ENCODE assay signal across 14 cellular contexts in the genomic region with DNA sequence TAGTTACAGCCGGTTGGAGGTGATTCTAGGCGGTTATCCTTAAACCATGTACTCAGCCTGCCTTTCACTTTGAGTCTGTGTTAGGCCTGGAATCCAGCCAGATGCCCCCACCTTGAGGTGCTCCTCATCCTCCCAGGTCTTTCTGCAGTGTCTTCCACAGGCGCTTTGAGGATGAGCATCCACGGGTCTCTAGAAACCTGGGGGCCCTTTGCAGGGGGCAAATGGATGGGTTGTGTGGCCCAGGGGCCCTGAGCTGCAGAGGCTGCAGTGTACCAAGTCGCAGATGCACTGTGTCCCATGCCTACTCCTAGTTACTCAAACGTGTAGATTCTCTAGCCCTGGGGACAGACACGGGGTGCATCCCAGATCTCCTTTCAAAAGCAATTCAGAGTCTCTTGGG.
DNase-seq lines count a peak whose midpoint lies in the region; ATAC-seq and TF ChIP-seq lines count a peak whose summit lies in the region.
"Had no signal": no experiment of that assay in that cellular context is flagged by ENCODE, and none has a peak within 500 bp of the region (broad histone marks: within the 10 kb centered on the region; RNA-seq: fewer than 3 reads in every experiment).

No MANE protein-coding gene starts in this region.

- H3K27ac ChIP-seq in right atrium auricular region (no peak overlapping the region), spleen (no peak overlapping the region)
- H3K27ac ChIP-seq: BLaER1 had no signal

- TF ChIP-seq CTCF in right atrium auricular region (IDR thresholded peaks at IDR 0.05) (no peak), spleen (IDR thresholded peaks at IDR 0.05 in 8 of 11, conservative IDR thresholded peaks at IDR 0.05 in 3 of 11) (no peak)

- H3K9me3 ChIP-seq in right atrium auricular region (no peaks in the 10 kb centered on the region), spleen (peaks cover 0 to 5% (median 0%) of the 10 kb centered on the region in 8 donors)
- H3K9me3 ChIP-seq: BLaER1, HAP-1 had no signal

- intact Hi-C loops in Right ventricle myocardium superior (cut with DNase I) = no loop called here
- intact Hi-C loops in spleen (cut with DNase I; ENCODE audit: low total_unique reads) = no loop called here

- H3K27me3 ChIP-seq in right atrium auricular region (no peaks in the 10 kb centered on the region), spleen (replicated peaks in 1 of 7) (no peaks in the 10 kb centered on the region)
- H3K27me3 ChIP-seq: BLaER1 had no signal

- DNase-seq in right atrium auricular region (ENCODE audit: low spot score) (peak; percentile 28), Right ventricle myocardium superior (no peak), mesenteric fat pad (ENCODE audit: low spot score) (peak; percentile 49), spleen (peak; percentile 4), left lobe of liver (ENCODE audit: low spot score) (no peak), D341Med (ENCODE audit: low spot score) (no peak)
- DNase-seq: 8988T; CD4-positive, alpha-beta memory T cell; DMS79 treated with DMSO at 0.1 percent for 48 hours had no signal

- H3K4me3 ChIP-seq in right atrium auricular region = no peak overlapping the region
- H3K4me3 ChIP-seq in spleen = no peak overlapping the region
- H3K4me3 ChIP-seq: BLaER1, GM12878, HAP-1 had no signal

- ATAC-seq in Right ventricle myocardium superior (ENCODE audit: poor library complexity) (no peak), HG03439 (IDR thresholded peaks at IDR 0.05; ENCODE audit: unreplicated experiment) (no peak), left lobe of liver (no peak), HG03039 (IDR thresholded peaks at IDR 0.05; ENCODE audit: unreplicated experiment) (no peak)
- ATAC-seq: GM12878 had no signal

- H3K36me3 ChIP-seq in right atrium auricular region = no peaks in the 10 kb centered on the region
- H3K36me3 ChIP-seq in spleen = no peaks in the 10 kb centered on the region
- H3K36me3 ChIP-seq: BLaER1, HAP-1 had no signal

- H3K4me1 ChIP-seq in right atrium auricular region (no peaks in the 10 kb centered on the region), spleen (no peaks in the 10 kb centered on the region)
- H3K4me1 ChIP-seq: BLaER1 had no signal

- TF ChIP-seq POLR2A in spleen (IDR thresholded peaks at IDR 0.05) = no peak

- 67 to 75% (median 72%) methylated on average over 7 of the region's 7 CpGs for WGBS in spleen, 5 donors

Comparison
In these comparisons a context has a peak if more than half of its experiments do, and no peak if none do; other contexts are left out.
1. DNase-seq: peak in right atrium auricular region (single experiment), mesenteric fat pad (single experiment) and spleen (single experiment); none in Right ventricle myocardium superior (single experiment), left lobe of liver (single experiment) and D341Med (single experiment).